22 cellular contexts compared by ENCODE assay signal in the genomic region with DNA sequence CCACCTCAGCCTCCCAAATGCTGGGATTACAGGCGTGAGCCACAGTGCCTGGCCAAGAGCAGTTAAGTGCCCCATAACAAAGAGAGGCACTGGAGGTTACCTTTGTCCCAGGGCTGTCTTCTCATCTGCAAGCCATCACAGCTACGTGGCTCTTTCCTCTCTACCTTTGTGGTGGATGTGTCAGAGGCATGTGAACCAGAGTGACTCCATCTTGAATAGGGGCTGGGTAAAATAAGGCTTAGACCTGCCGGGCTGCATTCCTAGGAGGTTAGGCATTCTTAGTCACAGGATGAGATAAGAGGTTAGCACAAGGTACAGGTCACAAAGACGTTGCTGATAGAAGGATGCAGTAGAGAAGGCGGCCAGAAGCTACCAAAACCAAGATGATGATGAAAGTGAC. TPM values are rescaled to one million over a fixed set of nuclear protein-coding genes. Genes with fewer than 3 reads are reported as not detected.
DNase-seq lines count a peak whose midpoint lies in the region; ATAC-seq and TF ChIP-seq lines count a peak whose summit lies in the region.
"Had no signal": no experiment of that assay in that cellular context is flagged by ENCODE, and none has a peak within 500 bp of the region (broad histone marks: within the 10 kb centered on the region; RNA-seq: fewer than 3 reads in every experiment).

No MANE protein-coding gene starts in this region.

- no peaks in the 10 kb centered on the region for H3K27me3 ChIP-seq in Panc1 (ENCODE audit: control insufficient read depth, insufficient read depth, low read length)
- H3K27me3 ChIP-seq: thyroid gland had no signal

- no peaks in the 10 kb centered on the region; the same call in 1 of the 2 replicates for H3K4me1 ChIP-seq in Panc1 (ENCODE audit: control insufficient read depth, insufficient read depth, low read length)
- H3K4me1 ChIP-seq: thyroid gland had no signal

- TF ChIP-seq CTCF in Panc1 (IDR thresholded peaks at IDR 0.05) (no peak), epithelial cell of esophagus (IDR thresholded peaks at IDR 0.05; ENCODE audit: insufficient read depth, low read depth, low read length, missing control alignments) (no peak)

- H3K4me3 ChIP-seq in Panc1 (ENCODE audit: low read depth in 2 of 2, low read length in 2 of 2) (no peak overlapping the region), epithelial cell of esophagus (ENCODE audit: low read length) (no peak overlapping the region)
- H3K4me3 ChIP-seq: lung, thyroid gland had no signal

- no peaks in the 10 kb centered on the region for H3K9me3 ChIP-seq in Panc1 (ENCODE audit: control insufficient read depth, insufficient read depth, low read depth, low read length)
- H3K9me3 ChIP-seq: thyroid gland had no signal

- no peak overlapping the region for H3K4me3 Mint-ChIP-seq in stimulated activated effector memory CD8-positive, alpha-beta T cell treated with anti-CD3 and anti-CD28 coated beads, Interleukin-12 subunit alpha, Interleukin-12 subunit beta, amount 100 ng/mL, for 72 hours
- H3K4me3 Mint-ChIP-seq: activated naive CD4-positive, alpha-beta T cell treated with anti-CD3 and anti-CD28 coated beads, Interleukin-2, amount 10 ng/mL, durations not matched to agents 7 days and 5 days; CD4-positive, CD25-positive, alpha-beta regulatory T cell; neural crest cell; stimulated activated naive CD8-positive, alpha-beta T cell treated with anti-CD3 and anti-CD28 coated beads, Interleukin-15, amount 100 ng/mL, for 72 hours had no signal

- CTCF ChIA-PET in Panc1 (lab: Charles Lee) = no interaction called here

- intact Hi-C loops in Panc1 (cut with micrococcal nuclease; ENCODE audit: unreplicated experiment) = no loop called here

- H3K36me3 ChIP-seq in Panc1 (ENCODE audit: control insufficient read depth, insufficient read depth, low read length) = no peaks in the 10 kb centered on the region
- H3K36me3 ChIP-seq: thyroid gland had no signal

- POLR2A ChIA-PET in Panc1 (lab: Charles Lee) = no interaction called here

- no TSS peak for BruUV-seq in Panc1 (replicated peaks; lab: Mats Ljungman, UMichigan)

- no peak overlapping the region for H3K27ac Mint-ChIP-seq in stimulated activated effector memory CD8-positive, alpha-beta T cell treated with anti-CD3 and anti-CD28 coated beads, Interleukin-12 subunit alpha, Interleukin-12 subunit beta, amount 100 ng/mL, for 72 hours
- H3K27ac Mint-ChIP-seq: activated naive CD4-positive, alpha-beta T cell treated with anti-CD3 and anti-CD28 coated beads, Interleukin-2, amount 10 ng/mL, durations not matched to agents 7 days and 5 days; CD4-positive, CD25-positive, alpha-beta regulatory T cell; stimulated activated naive CD8-positive, alpha-beta T cell treated with anti-CD3 and anti-CD28 coated beads, Interleukin-15, amount 100 ng/mL, for 72 hours had no signal

- 0 out of 2 replicates have a peak, but pooled peaks have one; percentile 36 for ATAC-seq in Panc1
- peak; percentile 21 for ATAC-seq in stimulated activated effector memory CD8-positive, alpha-beta T cell treated with anti-CD3 and anti-CD28 coated beads, Interleukin-12 subunit alpha, Interleukin-12 subunit beta, amount 100 ng/mL, for 72 hours
- no peak for ATAC-seq in HG03571 (IDR thresholded peaks at IDR 0.05; ENCODE audit: unreplicated experiment)
- ATAC-seq: sciatic nerve; stimulated activated naive CD8-positive, alpha-beta T cell treated with anti-CD3 and anti-CD28 coated beads, Interleukin-15, amount 100 ng/mL, for 72 hours had no signal

- H3K27ac ChIP-seq in Panc1 (ENCODE audit: low read length) = no peak overlapping the region
- H3K27ac ChIP-seq: thyroid gland had no signal

- no peaks in the 10 kb centered on the region for H3K36me3 Mint-ChIP-seq in stimulated activated effector memory CD8-positive, alpha-beta T cell treated with anti-CD3 and anti-CD28 coated beads, Interleukin-12 subunit alpha, Interleukin-12 subunit beta, amount 100 ng/mL, for 72 hours
- H3K36me3 Mint-ChIP-seq: activated naive CD4-positive, alpha-beta T cell treated with anti-CD3 and anti-CD28 coated beads, Interleukin-2, amount 10 ng/mL, durations not matched to agents 7 days and 5 days; CD4-positive, CD25-positive, alpha-beta regulatory T cell had no signal

- DNase-seq in HK-2 (ENCODE audit: unreplicated experiment) (peak; percentile 36), Panc1 (ENCODE audit: low read depth, low spot score) (no peak), epithelial cell of esophagus (ENCODE audit: low read depth) (peak; percentile 93), RPMI8226 (no peak), middle frontal gyrus (ENCODE audit: extremely low spot score, low spot score) (no peak)
- DNase-seq in stimulated activated effector memory CD8-positive, alpha-beta T cell treated with anti-CD3 and anti-CD28 coated beads, Interleukin-12 subunit alpha, Interleukin-12 subunit beta, amount 100 ng/mL, for 72 hours (ENCODE audit: low spot score in 2 of 2) = no peak
- DNase-seq: activated naive CD4-positive, alpha-beta T cell treated with anti-CD3 and anti-CD28 coated beads, Interleukin-2, amount 10 ng/mL, durations not matched to agents 7 days and 5 days; amygdala; CD4-positive, CD25-positive, alpha-beta regulatory T cell; dermis blood vessel endothelial cell; GF-D8; kidney; NCI-H146; NCI-H526; Right ventricle myocardium superior; stimulated activated CD4-positive, alpha-beta T cell treated with anti-CD3 and anti-CD28 coated beads, Interleukin-15, amount 100 ng/mL, for 24 hours; stimulated activated naive CD8-positive, alpha-beta T cell treated with anti-CD3 and anti-CD28 coated beads, Interleukin-15, amount 100 ng/mL, for 72 hours; thyroid gland had no signal

- no peaks in the 10 kb centered on the region for H3K4me1 Mint-ChIP-seq in stimulated activated effector memory CD8-positive, alpha-beta T cell treated with anti-CD3 and anti-CD28 coated beads, Interleukin-12 subunit alpha, Interleukin-12 subunit beta, amount 100 ng/mL, for 72 hours

- H3K9me3 Mint-ChIP-seq in stimulated activated effector memory CD8-positive, alpha-beta T cell treated with anti-CD3 and anti-CD28 coated beads, Interleukin-12 subunit alpha, Interleukin-12 subunit beta, amount 100 ng/mL, for 72 hours = no peaks in the 10 kb centered on the region
- H3K9me3 Mint-ChIP-seq: activated naive CD4-positive, alpha-beta T cell treated with anti-CD3 and anti-CD28 coated beads, Interleukin-2, amount 10 ng/mL, durations not matched to agents 7 days and 5 days; neural crest cell; stimulated activated naive CD8-positive, alpha-beta T cell treated with anti-CD3 and anti-CD28 coated beads, Interleukin-15, amount 100 ng/mL, for 72 hours had no signal

- in situ Hi-C loops in Panc1 (cut with HindIII; ENCODE audit: low pct_unique_long_range_greater_than_20kb, low sequenced_read_pairs) = no loop called here

RNA-seq across cellular contexts. Expression of a gene that starts 59.4 kb away (rescaled TPM):
- 17.1 TPM for total RNA-seq in Panc1 (2021; ENCODE audit: unreplicated experiment)
- 2.7 TPM for polyA plus RNA-seq in Panc1 (2012; ENCODE audit: insufficient read length)

Comparison
In these comparisons a context has a peak if more than half of its experiments do, and no peak if none do; other contexts are left out.
1. DNase-seq: peak in HK-2 (single experiment) and epithelial cell of esophagus (single experiment); none in Panc1 (single experiment), stimulated activated effector memory CD8-positive, alpha-beta T cell treated with anti-CD3 and anti-CD28 coated beads, Interleukin-12 subunit alpha, Interleukin-12 subunit beta, amount 100 ng/mL, for 72 hours (0 of 2), RPMI8226 (single experiment) and middle frontal gyrus (single experiment).